ENCODE assay signal across 13 cellular contexts in the genomic region with DNA sequence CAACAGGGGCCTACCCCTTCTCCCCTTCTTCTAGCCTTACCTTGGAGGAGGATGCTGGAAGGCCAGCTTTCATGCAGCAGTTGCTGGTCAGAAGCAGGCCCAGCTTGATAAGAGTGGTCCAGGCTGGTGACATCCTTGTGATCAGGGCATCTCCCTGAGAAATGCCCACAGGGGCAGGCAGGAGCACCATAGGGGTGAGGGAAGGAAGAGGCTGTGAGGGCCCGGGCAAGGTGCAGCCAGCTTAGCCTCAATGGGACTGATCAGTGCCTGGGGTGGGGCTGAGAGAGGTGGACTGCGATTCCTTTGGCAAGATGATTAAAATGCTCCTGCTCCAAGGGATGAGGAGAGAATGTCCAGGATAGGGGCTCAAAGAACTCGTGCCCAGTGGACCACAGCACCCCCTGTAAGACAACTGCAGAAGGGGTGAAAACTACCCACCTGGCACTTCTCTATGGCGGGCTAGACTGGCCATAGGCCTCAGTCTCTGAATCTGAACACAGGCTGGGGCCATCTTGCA. TPM values are rescaled to one million over a fixed set of nuclear protein-coding genes. Genes with fewer than 3 reads are reported as not detected.
A peak's percentile ranks its signal among the peaks of the same experiment; 100 is the strongest.
DNase-seq lines count a peak whose midpoint lies in the region; ATAC-seq and TF ChIP-seq lines count a peak whose summit lies in the region.
"Had no signal": no experiment of that assay in that cellular context is flagged by ENCODE, and none has a peak within 500 bp of the region (broad histone marks: within the 10 kb centered on the region; RNA-seq: fewer than 3 reads in every experiment).

No MANE protein-coding gene starts in this region.

- H3K27ac Mint-ChIP-seq in activated naive CD8-positive, alpha-beta T cell treated with anti-CD3 and anti-CD28 coated beads, Interleukin-2, amount 10 ng/mL, durations not matched to agents 7 days and 5 days: no peak overlapping the region
- H3K27ac Mint-ChIP-seq in natural killer cell (peak overlapping the region; percentile 95 to 99), type B pancreatic cell (peak overlapping the region; percentile 82)

- H3K4me1 ChIP-seq in heart right ventricle: peaks cover 9 to 43% (median 34%) of the 10 kb centered on the region in 9 donors

- H3K36me3 ChIP-seq in heart right ventricle: peaks cover 4 to 57% (median 22%) of the 10 kb centered on the region in 9 donors

- POLR2A ChIA-PET in activated naive CD8-positive, alpha-beta T cell treated with anti-CD3 and anti-CD28 coated beads, Interleukin-2, amount 10 ng/mL, durations not matched to agents 7 days and 5 days (lab: Charles Lee): interaction anchor here (1.2 to 7.8 kb wide), 9 partner anchors 11 to 132 kb away, joined by 3 to 129 read pairs (median 11); a partner anchor contains a TSS

- no peaks in the 10 kb centered on the region for H3K27me3 Mint-ChIP-seq in activated naive CD8-positive, alpha-beta T cell treated with anti-CD3 and anti-CD28 coated beads, Interleukin-2, amount 10 ng/mL, durations not matched to agents 7 days and 5 days
- H3K27me3 Mint-ChIP-seq in natural killer cell (ENCODE audit: low read depth in 2 of 2): peaks cover 0 to under 1% of the 10 kb centered on the region in 2 donors
- peaks cover 1% of the 10 kb centered on the region for H3K27me3 Mint-ChIP-seq in type B pancreatic cell

- peaks cover 33% of the 10 kb centered on the region for H3K36me3 Mint-ChIP-seq in activated naive CD8-positive, alpha-beta T cell treated with anti-CD3 and anti-CD28 coated beads, Interleukin-2, amount 10 ng/mL, durations not matched to agents 7 days and 5 days
- H3K36me3 Mint-ChIP-seq in natural killer cell (peaks cover 24% of the 10 kb centered on the region), type B pancreatic cell (peaks cover 35% of the 10 kb centered on the region)

- no peak for TF ChIP-seq CTCF in heart right ventricle (IDR thresholded peaks at IDR 0.05)
- no peak for TF ChIP-seq CTCF in natural killer cell (IDR thresholded peaks at IDR 0.05)
- no peak for TF ChIP-seq CTCF in type B pancreatic cell (conservative IDR thresholded peaks at IDR 0.05)

- H3K9me3 ChIP-seq in heart right ventricle: no peaks in the 10 kb centered on the region
- H3K9me3 ChIP-seq: pancreas had no signal

- intact Hi-C loops in Right ventricle myocardium inferior (cut with DNase I) (loop anchor here (10.0 kb wide), 1 partner anchor 230 kb away; a partner anchor contains a TSS), heart right ventricle (cut with DNase I) (loop anchor here in 3 of 10 donors (5.0 to 10.0 kb wide), 3 partner anchors 50 to 118 kb away; a partner anchor contains a TSS), natural killer cell (cut with micrococcal nuclease) (no loop called here)

- peaks cover 26% of the 10 kb centered on the region for H3K4me1 Mint-ChIP-seq in activated naive CD8-positive, alpha-beta T cell treated with anti-CD3 and anti-CD28 coated beads, Interleukin-2, amount 10 ng/mL, durations not matched to agents 7 days and 5 days
- H3K4me1 Mint-ChIP-seq in natural killer cell (peaks cover 40 to 48% of the 10 kb centered on the region in 2 donors), type B pancreatic cell (ENCODE audit: unreplicated experiment) (peaks cover 36% of the 10 kb centered on the region)

- H3K4me3 ChIP-seq in heart right ventricle: no peak overlapping the region
- H3K4me3 ChIP-seq: pancreas had no signal

- peak; percentile 44 for DNase-seq in Right ventricle myocardium inferior (ENCODE audit: missing footprints)
- DNase-seq in heart right ventricle: no peak
- DNase-seq in activated naive CD8-positive, alpha-beta T cell treated with anti-CD3 and anti-CD28 coated beads, Interleukin-2, amount 10 ng/mL, durations not matched to agents 7 days and 5 days: peak; percentile 36
- no peak for DNase-seq in natural killer cell
- no peak for DNase-seq in type B pancreatic cell (ENCODE audit: extremely low spot score, unreplicated experiment)
- no peak for DNase-seq in NCI-H526 (lab: John Stamatoyannopoulos, UW)
- DNase-seq in NCI-H1436 treated with DMSO at 0.1 percent for 48 hours (lab: John Stamatoyannopoulos, UW): no peak
- no peak for DNase-seq in superior temporal gyrus (ENCODE audit: extremely low spot score)
- DNase-seq: activated CD4-positive, alpha-beta T cell treated with anti-CD3 and anti-CD28 coated beads, Interleukin-2, amount 50 U/mL, for 4 hours; C1 segment of cervical spinal cord; left ventricle myocardium superior; stimulated activated CD4-positive, alpha-beta T cell treated with anti-CD3 and anti-CD28 coated beads, Interleukin-2, amount 100 ng/mL, for 24 hours had no signal

- 89 to 92% methylated on average over 4 of the region's 4 CpGs for WGBS in heart right ventricle, 2 donors

- no peaks in the 10 kb centered on the region for H3K27me3 ChIP-seq in heart right ventricle
- H3K27me3 ChIP-seq: pancreas had no signal

- no peak overlapping the region for H3K4me3 Mint-ChIP-seq in activated naive CD8-positive, alpha-beta T cell treated with anti-CD3 and anti-CD28 coated beads, Interleukin-2, amount 10 ng/mL, durations not matched to agents 7 days and 5 days
- H3K4me3 Mint-ChIP-seq in natural killer cell (peak overlapping the region; percentile 55), type B pancreatic cell (peak overlapping the region; percentile 13)

- ATAC-seq in Right ventricle myocardium inferior (no peak), heart right ventricle (no peak), natural killer cell (no peak)
- ATAC-seq in activated naive CD8-positive, alpha-beta T cell treated with anti-CD3 and anti-CD28 coated beads, Interleukin-2, amount 10 ng/mL, durations not matched to agents 7 days and 5 days (ENCODE audit: low read depth): no peak
- ATAC-seq: left ventricle myocardium superior, pancreas had no signal

- H3K27ac ChIP-seq in heart right ventricle: peak overlapping the region in 1 of 10 donors; percentile 99
- H3K27ac ChIP-seq: pancreas had no signal

- H3K9me3 Mint-ChIP-seq in activated naive CD8-positive, alpha-beta T cell treated with anti-CD3 and anti-CD28 coated beads, Interleukin-2, amount 10 ng/mL, durations not matched to agents 7 days and 5 days: no peaks in the 10 kb centered on the region
- H3K9me3 Mint-ChIP-seq in natural killer cell (no peaks in the 10 kb centered on the region), type B pancreatic cell (no peaks in the 10 kb centered on the region)

RNA-seq across cellular contexts. Expression of a gene that starts 9.5 kb away (rescaled TPM):
- total RNA-seq in Right ventricle myocardium inferior: 23.8 TPM
- total RNA-seq in heart right ventricle: 10 to 100 TPM in 6 of 10 donors, 1 to 10 TPM in 4; 5.2 to 26.4 (median 11.3) TPM
- 10 to 100 TPM; 29.2 to 44.6 TPM for polyA plus RNA-seq in heart right ventricle
- 10 to 100 TPM; 50.4 to 53.0 TPM for total RNA-seq in activated naive CD8-positive, alpha-beta T cell treated with anti-CD3 and anti-CD28 coated beads, Interleukin-2, amount 10 ng/mL, durations not matched to agents 7 days and 5 days
- 10 to 100 TPM; 11.9 to 15.9 (median 12.6) TPM for total RNA-seq in natural killer cell
- total RNA-seq in type B pancreatic cell (ENCODE audit: low replicate concordance): 33.0 and 59.8 TPM in 2 replicates

RNA-seq across cellular contexts. Expression of a gene that starts 10.1 kb away (rescaled TPM):
- total RNA-seq in Right ventricle myocardium inferior: 16.0 TPM
- total RNA-seq in heart right ventricle: 10 to 100 TPM; 11.6 to 19.1 (median 14.7) TPM
- polyA plus RNA-seq in heart right ventricle: 10 to 100 TPM; 12.9 to 21.3 TPM
- total RNA-seq in activated naive CD8-positive, alpha-beta T cell treated with anti-CD3 and anti-CD28 coated beads, Interleukin-2, amount 10 ng/mL, durations not matched to agents 7 days and 5 days: 10 to 100 TPM; 37.4 to 39.8 TPM
- total RNA-seq in natural killer cell: 10 to 100 TPM; 44.2 to 51.3 (median 44.5) TPM
- 41.9 and 49.7 TPM in 2 replicates for total RNA-seq in type B pancreatic cell (ENCODE audit: low replicate concordance)

RNA-seq across cellular contexts. Expression of a gene that starts 53.3 kb away (rescaled TPM):
- total RNA-seq in Right ventricle myocardium inferior (7.5 TPM), heart right ventricle (10 to 100 TPM in 2 of 10 donors, 1 to 10 TPM in 8; 4.7 to 11.3 (median 9.0) TPM), natural killer cell (1 to 10 TPM in 1 of 3 donors, under 1 TPM in 2; 0.38 to 1.0 (median 0.68) TPM), type B pancreatic cell (ENCODE audit: low replicate concordance) (26.4 and 57.8 TPM in 2 replicates)
- polyA plus RNA-seq in heart right ventricle: 10 to 100 TPM in 1 of 2 donors, 1 to 10 TPM in 1; 4.6 to 17.0 TPM
- 1 to 10 TPM; 1.0 to 1.4 TPM for total RNA-seq in activated naive CD8-positive, alpha-beta T cell treated with anti-CD3 and anti-CD28 coated beads, Interleukin-2, amount 10 ng/mL, durations not matched to agents 7 days and 5 days

Comparison
In these comparisons a context has a peak if more than half of its experiments do, and no peak if none do; other contexts are left out.
1. DNase-seq: peak in Right ventricle myocardium inferior (single experiment) and activated naive CD8-positive, alpha-beta T cell treated with anti-CD3 and anti-CD28 coated beads, Interleukin-2, amount 10 ng/mL, durations not matched to agents 7 days and 5 days (single experiment); none in heart right ventricle (0 of 2), natural killer cell (single experiment), type B pancreatic cell (single experiment), NCI-H526 (0 of 2), NCI-H1436 treated with DMSO at 0.1 percent for 48 hours (single experiment) and superior temporal gyrus (single experiment).